In the genomic region with DNA sequence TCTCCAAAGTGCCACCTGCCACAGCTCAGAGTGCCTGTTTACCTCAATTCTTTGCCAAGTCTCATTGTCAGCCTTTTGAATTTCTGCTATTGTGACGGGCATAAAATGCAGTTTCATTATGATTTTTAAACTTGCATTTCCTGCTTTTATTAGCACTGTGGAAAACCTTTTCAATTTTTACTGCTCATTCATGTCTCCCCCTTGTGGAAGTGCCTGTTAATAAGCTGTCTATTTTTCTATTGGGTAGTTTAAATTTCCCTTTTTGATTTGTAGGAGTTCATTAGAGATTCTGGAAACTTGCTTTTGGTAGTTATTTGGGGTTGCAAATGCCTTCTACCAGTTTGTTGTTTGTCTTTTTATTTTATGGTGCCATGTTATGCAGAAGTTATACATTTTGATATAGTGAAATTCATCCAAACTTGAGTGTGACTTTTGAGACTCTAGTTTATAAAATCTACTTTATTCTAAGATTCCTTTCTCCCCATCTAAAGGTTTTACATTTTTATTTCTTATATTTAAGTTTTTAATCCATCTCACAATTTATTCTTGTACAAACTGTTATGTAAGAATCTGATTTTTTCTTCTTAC, we compare ENCODE assay signal across 8 cellular contexts. TPM values are rescaled to one million over a fixed set of nuclear protein-coding genes. Genes with fewer than 3 reads are reported as not detected.
DNase-seq lines count a peak whose midpoint lies in the region; ATAC-seq and TF ChIP-seq lines count a peak whose summit lies in the region.

No MANE protein-coding gene starts in this region.

- TF ChIP-seq CTCF in AG10803 (conservative IDR thresholded peaks at IDR 0.05; ENCODE audit: low read length) (peak; percentile 80), astrocyte of the spinal cord (IDR thresholded peaks at IDR 0.05; ENCODE audit: low read depth, low read length) (peak; percentile 76), kidney epithelial cell (IDR thresholded peaks at IDR 0.05; ENCODE audit: insufficient read depth, low read length, poor library complexity, severe bottlenecking) (peak; percentile 68)

- H3K4me1 Mint-ChIP-seq in stimulated activated naive CD8-positive, alpha-beta T cell treated with anti-CD3 and anti-CD28 coated beads, Interleukin-15, amount 100 ng/mL, for 72 hours: peaks cover 47% of the 10 kb centered on the region

- H3K27me3 ChIP-seq in kidney epithelial cell (ENCODE audit: control insufficient read depth, insufficient read depth, low read length): no peaks in the 10 kb centered on the region

- H3K36me3 ChIP-seq in kidney epithelial cell (ENCODE audit: control insufficient read depth, insufficient read depth, low read length): no peaks in the 10 kb centered on the region

- DNase-seq in AG10803 (ENCODE audit: low read depth): peak; percentile 36
- peak; percentile 38 for DNase-seq in H4 (ENCODE audit: low spot score)
- DNase-seq in astrocyte of the spinal cord (ENCODE audit: low read depth, low spot score): peak; percentile 32
- no peak for DNase-seq in kidney epithelial cell (ENCODE audit: low read depth)
- DNase-seq in NCI-H1930 (lab: John Stamatoyannopoulos, UW): no peak
- DNase-seq in NCI-H1092 (lab: John Stamatoyannopoulos, UW): no peak
- no peak for DNase-seq in stimulated activated naive CD8-positive, alpha-beta T cell treated with anti-CD3 and anti-CD28 coated beads, Interleukin-15, amount 100 ng/mL, for 72 hours
- no peak for DNase-seq in D341Med (ENCODE audit: low spot score)

- H3K27me3 Mint-ChIP-seq in stimulated activated naive CD8-positive, alpha-beta T cell treated with anti-CD3 and anti-CD28 coated beads, Interleukin-15, amount 100 ng/mL, for 72 hours: peaks cover 13% of the 10 kb centered on the region

- H3K9me3 Mint-ChIP-seq in stimulated activated naive CD8-positive, alpha-beta T cell treated with anti-CD3 and anti-CD28 coated beads, Interleukin-15, amount 100 ng/mL, for 72 hours: no peaks in the 10 kb centered on the region

- ATAC-seq in stimulated activated naive CD8-positive, alpha-beta T cell treated with anti-CD3 and anti-CD28 coated beads, Interleukin-15, amount 100 ng/mL, for 72 hours: no peak

- in situ Hi-C loops in astrocyte of the spinal cord (cut with HindIII; ENCODE audit: low sequenced_read_pairs): no loop called here

- no peak overlapping the region for H3K27ac Mint-ChIP-seq in stimulated activated naive CD8-positive, alpha-beta T cell treated with anti-CD3 and anti-CD28 coated beads, Interleukin-15, amount 100 ng/mL, for 72 hours

- peak overlapping the region; percentile 15; the same call in 1 of the 2 replicates for H3K4me3 ChIP-seq in AG10803 (ENCODE audit: low read length)
- no peak overlapping the region for H3K4me3 ChIP-seq in astrocyte of the spinal cord (ENCODE audit: low read depth, low read length)
- no peak overlapping the region for H3K4me3 ChIP-seq in kidney epithelial cell (ENCODE audit: low read depth, low read length)

- peak overlapping the region in 1 of 2 donors; percentile 45 for H3K4me3 Mint-ChIP-seq in stimulated activated naive CD8-positive, alpha-beta T cell treated with anti-CD3 and anti-CD28 coated beads, Interleukin-15, amount 100 ng/mL, for 72 hours

RNA-seq across cellular contexts. Expression of a gene that starts 53.9 kb away (rescaled TPM):
- 4.2 and 18.0 TPM in 2 replicates for total RNA-seq in H4 (2014; rRNA removed; shearing (Covaris generic))
- total RNA-seq in kidney epithelial cell: 13.6 and 16.4 TPM in 2 replicates

Comparison
In these comparisons a context has a peak if more than half of its experiments do, and no peak if none do; other contexts are left out.
1. DNase-seq: peak in AG10803 (single experiment), H4 (single experiment) and astrocyte of the spinal cord (single experiment); none in kidney epithelial cell (single experiment), NCI-H1930 (0 of 2), NCI-H1092 (single experiment), stimulated activated naive CD8-positive, alpha-beta T cell treated with anti-CD3 and anti-CD28 coated beads, Interleukin-15, amount 100 ng/mL, for 72 hours (0 of 2) and D341Med (single experiment).
2. Peak in every context shown above with its lines, with median percentiles within 50 percentile points of each other: CTCF ChIP-seq.